Comparison of ENCODE assay signal across 8 cellular contexts in genomic region chr7:99379043-99379577, GRCh38. TPM values are rescaled to one million over a fixed set of nuclear protein-coding genes. Genes with fewer than 3 reads are reported as not detected.
DNase-seq lines count a peak whose midpoint lies in the region; ATAC-seq, FAIRE-seq and TF ChIP-seq lines count a peak whose summit lies in the region.

No MANE protein-coding gene starts in this region.

- H3K9ac ChIP-seq in keratinocyte (ENCODE audit: control insufficient read depth, extremely low read depth, insufficient read depth, low read length): peak overlapping the region; percentile 73

- intact Hi-C loops in activated naive CD4-positive, alpha-beta T cell treated with anti-CD3 and anti-CD28 coated beads for 36 hours (cut with micrococcal nuclease): loop anchor here (5.0 kb wide), 1 partner anchor 337 kb away; no protein-coding TSS in a partner anchor

- H3K4me1 Mint-ChIP-seq in activated naive CD4-positive, alpha-beta T cell treated with anti-CD3 and anti-CD28 coated beads for 36 hours (ENCODE audit: low read depth): peaks cover 56% of the 10 kb centered on the region

- peaks cover 51% of the 10 kb centered on the region for H3K79me2 ChIP-seq in keratinocyte (ENCODE audit: control insufficient read depth, insufficient read depth, low read length)

- FAIRE-seq in keratinocyte (lab: Jason Lieb, UNC): peak; percentile 93

- no peaks in the 10 kb centered on the region for H3K9me3 Mint-ChIP-seq in activated naive CD4-positive, alpha-beta T cell treated with anti-CD3 and anti-CD28 coated beads for 36 hours

- peaks cover 24 to 34% of the 10 kb centered on the region in 2 experiments for H3K36me3 ChIP-seq in keratinocyte (ENCODE audit: control insufficient read depth in 2 of 2, extremely low read depth in 1 of 2, insufficient read depth in 2 of 2, low read length in 2 of 2)

- no peak overlapping the region for H2AFZ ChIP-seq in keratinocyte (ENCODE audit: control insufficient read depth, low read length)

- peak; percentile 79 for DNase-seq in activated naive CD4-positive, alpha-beta T cell treated with anti-CD3 and anti-CD28 coated beads for 36 hours
- DNase-seq in activated naive CD4-positive, alpha-beta T cell treated with anti-CD3 and anti-CD28 coated beads, Interleukin-2, amount 50 U/mL, for 16 hours: no peak
- DNase-seq in SKM-1 (lab: John Stamatoyannopoulos, UW; ENCODE audit: unreplicated experiment) (peak; percentile 78), brain pericyte (ENCODE audit: low read depth, low spot score) (peak; percentile 41), keratinocyte (ENCODE audit: low read depth, low spot score) (peak; percentile 63)
- DNase-seq in stimulated activated CD4-positive, alpha-beta T cell treated with anti-CD3 and anti-CD28 coated beads, Interleukin-4, amount 100 ng/mL, for 24 hours: peak; percentile 56

- TF ChIP-seq CTCF in keratinocyte (optimal IDR thresholded peaks at IDR 0.05 in 1 of 3, IDR thresholded peaks at IDR 0.05 in 1 of 3, conservative IDR thresholded peaks at IDR 0.05 in 1 of 3; ENCODE audit: extremely low read depth in 1 of 3, insufficient read depth in 2 of 3, low read length in 3 of 3): no peak

- no peaks in the 10 kb centered on the region for H3K27me3 Mint-ChIP-seq in activated naive CD4-positive, alpha-beta T cell treated with anti-CD3 and anti-CD28 coated beads for 36 hours (ENCODE audit: low read depth)

- H3K4me1 ChIP-seq in keratinocyte (ENCODE audit: control insufficient read depth, extremely low read depth, insufficient read depth, low read length): peaks cover 44% of the 10 kb centered on the region

- CTCF ChIA-PET in activated naive CD4-positive, alpha-beta T cell treated with anti-CD3 and anti-CD28 coated beads for 36 hours (lab: Charles Lee): no interaction called here

- peak overlapping the region; percentile 97 for H3K27ac Mint-ChIP-seq in activated naive CD4-positive, alpha-beta T cell treated with anti-CD3 and anti-CD28 coated beads for 36 hours

- no peak for ATAC-seq in GM21515 (IDR thresholded peaks at IDR 0.05; ENCODE audit: unreplicated experiment)
- ATAC-seq in HG02970 (IDR thresholded peaks at IDR 0.05; ENCODE audit: low FRiP score, unreplicated experiment): no peak

- H3K9me1 ChIP-seq in keratinocyte (ENCODE audit: control insufficient read depth, extremely low read depth, insufficient read depth, low read length): peaks cover 6% of the 10 kb centered on the region

- H3K27me3 ChIP-seq in keratinocyte (ENCODE audit: control insufficient read depth, extremely low read depth, insufficient read depth, low read length): no peaks in the 10 kb centered on the region

- no peaks in the 10 kb centered on the region for H3K9me3 ChIP-seq in keratinocyte (ENCODE audit: control insufficient read depth, low read depth, low read length)

- no peak overlapping the region for H3K4me3 ChIP-seq in keratinocyte (ENCODE audit: control insufficient read depth in 2 of 3, extremely low read depth in 1 of 3, insufficient read depth in 2 of 3, low read depth in 1 of 3, low read length in 3 of 3)

- peak overlapping the region; percentile 88 for H3K27ac ChIP-seq in keratinocyte (ENCODE audit: control insufficient read depth, insufficient read depth, low read length)

- H3K4me3 Mint-ChIP-seq in activated naive CD4-positive, alpha-beta T cell treated with anti-CD3 and anti-CD28 coated beads for 36 hours: peak overlapping the region; percentile 81

- dilution Hi-C loops in keratinocyte (cut with MboI; ENCODE audit: extremely low pct_ligation_motif_present, low sequenced_read_pairs): no loop called here

- H3K36me3 Mint-ChIP-seq in activated naive CD4-positive, alpha-beta T cell treated with anti-CD3 and anti-CD28 coated beads for 36 hours (ENCODE audit: low read depth): peaks cover 31% of the 10 kb centered on the region

- peaks cover 33% of the 10 kb centered on the region for H4K20me1 ChIP-seq in keratinocyte (ENCODE audit: control insufficient read depth, extremely low read depth, insufficient read depth, low read length)

- H3K4me2 ChIP-seq in keratinocyte (ENCODE audit: control insufficient read depth, extremely low read depth, insufficient read depth, low read depth, low read length): peak overlapping the region; percentile 49

RNA-seq across cellular contexts. Expression of gene ARPC1B, which starts 4.6 kb away (rescaled TPM):
- total RNA-seq in activated naive CD4-positive, alpha-beta T cell treated with anti-CD3 and anti-CD28 coated beads for 36 hours: 100 to 1,000 TPM; 334 to 345 TPM
- polyA plus RNA-seq in keratinocyte: 352 to 488 TPM (median 383 TPM) in 3 replicates
- 103 TPM for polyA plus RNA-seq in keratinocyte (2011; ENCODE audit: low read depth)
- 336 and 813 TPM in 2 replicates for polyA plus RNA-seq in keratinocyte (2011; cell fraction: cytosol; rRNA removed)
- 214 and 228 TPM in 2 replicates for polyA plus RNA-seq in keratinocyte (2011; cell fraction: nucleus; rRNA removed)
- 163 and 581 TPM in 2 replicates for polyA plus RNA-seq in keratinocyte (2012; ENCODE audit: low replicate concordance)
- polyA minus RNA-seq in keratinocyte: 171 to 286 TPM (median 176 TPM) in 3 replicates
- 596 TPM for polyA minus RNA-seq in keratinocyte (2011; cell fraction: cytosol; rRNA and poly(A)+ RNA removed)
- 115 and 120 TPM in 2 replicates for polyA minus RNA-seq in keratinocyte (2011; cell fraction: nucleus; rRNA and poly(A)+ RNA removed)

RNA-seq across cellular contexts. Expression of gene PDAP1, which starts 29.3 kb away (rescaled TPM):
- total RNA-seq in activated naive CD4-positive, alpha-beta T cell treated with anti-CD3 and anti-CD28 coated beads for 36 hours: 100 to 1,000 TPM; 169 to 194 TPM
- polyA plus RNA-seq in keratinocyte: 35.6 to 137 TPM (median 99.1 TPM) in 3 replicates
- polyA plus RNA-seq in keratinocyte (2011; ENCODE audit: low read depth): 177 TPM
- 91.9 and 165 TPM in 2 replicates for polyA plus RNA-seq in keratinocyte (2011; cell fraction: cytosol; rRNA removed)
- polyA plus RNA-seq in keratinocyte (2011; cell fraction: nucleus; rRNA removed): 67.6 and 86.7 TPM in 2 replicates
- 85.4 and 236 TPM in 2 replicates for polyA plus RNA-seq in keratinocyte (2012; ENCODE audit: low replicate concordance)
- polyA minus RNA-seq in keratinocyte: 9.3 to 41.5 TPM (median 11.3 TPM) in 3 replicates
- 23.8 TPM for polyA minus RNA-seq in keratinocyte (2011; cell fraction: cytosol; rRNA and poly(A)+ RNA removed)
- polyA minus RNA-seq in keratinocyte (2011; cell fraction: nucleus; rRNA and poly(A)+ RNA removed): 3.6 and 10.3 TPM in 2 replicates

RNA-seq across cellular contexts. Expression of gene BUD31, which starts 29.7 kb away (rescaled TPM):
- total RNA-seq in activated naive CD4-positive, alpha-beta T cell treated with anti-CD3 and anti-CD28 coated beads for 36 hours: 100 to 1,000 TPM; 160 to 176 TPM
- polyA plus RNA-seq in keratinocyte: 35.8 to 73.3 TPM (median 70.1 TPM) in 3 replicates
- polyA plus RNA-seq in keratinocyte (2011; ENCODE audit: low read depth): 436 TPM
- 76.1 and 93.5 TPM in 2 replicates for polyA plus RNA-seq in keratinocyte (2011; cell fraction: cytosol; rRNA removed)
- 48.1 and 52.6 TPM in 2 replicates for polyA plus RNA-seq in keratinocyte (2011; cell fraction: nucleus; rRNA removed)
- 79.0 and 107 TPM in 2 replicates for polyA plus RNA-seq in keratinocyte (2012; ENCODE audit: low replicate concordance)
- polyA minus RNA-seq in keratinocyte: 8.0 to 37.1 TPM (median 26.1 TPM) in 3 replicates
- 54.9 TPM for polyA minus RNA-seq in keratinocyte (2011; cell fraction: cytosol; rRNA and poly(A)+ RNA removed)
- 11.1 and 11.4 TPM in 2 replicates for polyA minus RNA-seq in keratinocyte (2011; cell fraction: nucleus; rRNA and poly(A)+ RNA removed)

RNA-seq across cellular contexts. Expression of gene ARPC1A, which starts 53.4 kb away (rescaled TPM):
- total RNA-seq in activated naive CD4-positive, alpha-beta T cell treated with anti-CD3 and anti-CD28 coated beads for 36 hours: 10 to 100 TPM; 41.5 to 47.7 TPM
- polyA plus RNA-seq in keratinocyte: 123 to 265 TPM (median 133 TPM) in 3 replicates
- polyA plus RNA-seq in keratinocyte (2011; ENCODE audit: low read depth): 56.4 TPM
- 212 and 265 TPM in 2 replicates for polyA plus RNA-seq in keratinocyte (2011; cell fraction: cytosol; rRNA removed)
- 73.8 and 76.3 TPM in 2 replicates for polyA plus RNA-seq in keratinocyte (2011; cell fraction: nucleus; rRNA removed)
- polyA plus RNA-seq in keratinocyte (2012; ENCODE audit: low replicate concordance): 226 and 237 TPM in 2 replicates
- polyA minus RNA-seq in keratinocyte: 212 to 234 TPM (median 217 TPM) in 3 replicates
- 172 TPM for polyA minus RNA-seq in keratinocyte (2011; cell fraction: cytosol; rRNA and poly(A)+ RNA removed)
- polyA minus RNA-seq in keratinocyte (2011; cell fraction: nucleus; rRNA and poly(A)+ RNA removed): 40.4 and 47.5 TPM in 2 replicates

RNA-seq across cellular contexts. Expression of gene PTCD1, which starts 59.5 kb away (rescaled TPM):
- total RNA-seq in activated naive CD4-positive, alpha-beta T cell treated with anti-CD3 and anti-CD28 coated beads for 36 hours: 1 to 10 TPM; 3.5 to 5.1 TPM
- 2.8 to 3.5 TPM (median 3.3 TPM) in 3 replicates for polyA plus RNA-seq in keratinocyte
- 0.67 TPM for polyA plus RNA-seq in keratinocyte (2011; ENCODE audit: low read depth)
- polyA plus RNA-seq in keratinocyte (2011; cell fraction: cytosol; rRNA removed): 1.3 and 2.5 TPM in 2 replicates
- 4.1 and 6.8 TPM in 2 replicates for polyA plus RNA-seq in keratinocyte (2011; cell fraction: nucleus; rRNA removed)
- 4.1 and 4.7 TPM in 2 replicates for polyA plus RNA-seq in keratinocyte (2012; ENCODE audit: low replicate concordance)
- polyA minus RNA-seq in keratinocyte: 2.0 to 3.2 TPM (median 2.2 TPM) in 3 replicates
- 2.1 TPM for polyA minus RNA-seq in keratinocyte (2011; cell fraction: cytosol; rRNA and poly(A)+ RNA removed)
- 4.5 and 5.0 TPM in 2 replicates for polyA minus RNA-seq in keratinocyte (2011; cell fraction: nucleus; rRNA and poly(A)+ RNA removed)
